In genomic region chr20:8005575-8006366, GRCh38 we compare ENCODE assay signal across 16 cellular contexts.
"Had no signal": no experiment of that assay in that cellular context is flagged by ENCODE, and none has a peak within 500 bp of the region (broad histone marks: within the 10 kb centered on the region; RNA-seq: fewer than 3 reads in every experiment).

No MANE protein-coding gene starts in this region.

- H3K27ac Mint-ChIP-seq: activated CD4-positive, alpha-beta T cell treated with anti-CD3 and anti-CD28 coated beads, Interleukin-2, amount 10 ng/mL, durations not matched to agents 24 days and 14 days; activated CD8-positive, alpha-beta T cell treated with anti-CD3 and anti-CD28 coated beads, Interleukin-2, amount 10 ng/mL, durations not matched to agents 7 days and 5 days; activated naive CD4-positive, alpha-beta T cell treated with anti-CD3 and anti-CD28 coated beads for 36 hours; stimulated activated memory B cell treated with anti-CD40 and anti-IgM and Interleukin-4, amounts not matched to agents 10 μg/mL and 1 μg/mL and 100 μg/mL, for 72 hours; T-cell had no signal

- H3K4me3 Mint-ChIP-seq: activated CD4-positive, alpha-beta T cell treated with anti-CD3 and anti-CD28 coated beads, Interleukin-2, amount 10 ng/mL, durations not matched to agents 24 days and 14 days; activated CD8-positive, alpha-beta T cell treated with anti-CD3 and anti-CD28 coated beads, Interleukin-2, amount 10 ng/mL, durations not matched to agents 7 days and 5 days; activated naive CD4-positive, alpha-beta T cell treated with anti-CD3 and anti-CD28 coated beads for 36 hours; activated T-cell treated with anti-CD3 and anti-CD28 coated beads, Interleukin-2, amount 50 U/mL, for 4 hours; central memory CD8-positive, alpha-beta T cell; stimulated activated memory B cell treated with anti-CD40 and anti-IgM and Interleukin-4, amounts not matched to agents 10 μg/mL and 1 μg/mL and 100 μg/mL, for 72 hours; T-cell had no signal

- H3K4me3 ChIP-seq: colonic mucosa, right lobe of liver, upper lobe of right lung had no signal

- H3K27me3 ChIP-seq: brain microvascular endothelial cell, colonic mucosa, right lobe of liver, upper lobe of right lung had no signal

- H3K27ac ChIP-seq: brain microvascular endothelial cell, colonic mucosa, right lobe of liver, upper lobe of right lung had no signal

- H3K36me3 ChIP-seq: brain microvascular endothelial cell, colonic mucosa had no signal

- H3K4me1 ChIP-seq: colonic mucosa, right lobe of liver, upper lobe of right lung had no signal

- H3K9me3 Mint-ChIP-seq: activated CD4-positive, alpha-beta T cell treated with anti-CD3 and anti-CD28 coated beads, Interleukin-2, amount 10 ng/mL, durations not matched to agents 24 days and 14 days; activated naive CD4-positive, alpha-beta T cell treated with anti-CD3 and anti-CD28 coated beads for 36 hours; activated T-cell treated with anti-CD3 and anti-CD28 coated beads, Interleukin-2, amount 50 U/mL, for 4 hours; central memory CD8-positive, alpha-beta T cell; stimulated activated memory B cell treated with anti-CD40 and anti-IgM and Interleukin-4, amounts not matched to agents 10 μg/mL and 1 μg/mL and 100 μg/mL, for 72 hours; T-cell had no signal

- H3K27me3 Mint-ChIP-seq: activated CD4-positive, alpha-beta T cell treated with anti-CD3 and anti-CD28 coated beads, Interleukin-2, amount 10 ng/mL, durations not matched to agents 24 days and 14 days; central memory CD8-positive, alpha-beta T cell; stimulated activated memory B cell treated with anti-CD40 and anti-IgM and Interleukin-4, amounts not matched to agents 10 μg/mL and 1 μg/mL and 100 μg/mL, for 72 hours; T-cell had no signal

- DNase-seq: activated CD4-positive, alpha-beta T cell treated with anti-CD3 and anti-CD28 coated beads, Interleukin-2, amount 10 ng/mL, durations not matched to agents 24 days and 14 days; activated CD8-positive, alpha-beta T cell treated with anti-CD3 and anti-CD28 coated beads, Interleukin-2, amount 10 ng/mL, durations not matched to agents 7 days and 5 days; activated naive CD4-positive, alpha-beta T cell treated with anti-CD3 and anti-CD28 coated beads for 36 hours; activated T-cell treated with anti-CD3 and anti-CD28 coated beads, Interleukin-2, amount 50 U/mL, for 4 hours; anterior cingulate cortex; brain microvascular endothelial cell; colonic mucosa; foreskin melanocyte; right lobe of liver; small intestine; stimulated activated CD4-positive, alpha-beta T cell treated with anti-CD3 and anti-CD28 coated beads, Interleukin-4, amount 100 ng/mL, for 1 hour; T-cell; T-helper 9 cell; upper lobe of right lung had no signal

- H3K9me3 ChIP-seq: colonic mucosa, right lobe of liver, upper lobe of right lung had no signal

- H3K4me1 Mint-ChIP-seq: activated CD4-positive, alpha-beta T cell treated with anti-CD3 and anti-CD28 coated beads, Interleukin-2, amount 10 ng/mL, durations not matched to agents 24 days and 14 days had no signal
